Comparison of ENCODE assay signal across 34 cellular contexts in the genomic region with DNA sequence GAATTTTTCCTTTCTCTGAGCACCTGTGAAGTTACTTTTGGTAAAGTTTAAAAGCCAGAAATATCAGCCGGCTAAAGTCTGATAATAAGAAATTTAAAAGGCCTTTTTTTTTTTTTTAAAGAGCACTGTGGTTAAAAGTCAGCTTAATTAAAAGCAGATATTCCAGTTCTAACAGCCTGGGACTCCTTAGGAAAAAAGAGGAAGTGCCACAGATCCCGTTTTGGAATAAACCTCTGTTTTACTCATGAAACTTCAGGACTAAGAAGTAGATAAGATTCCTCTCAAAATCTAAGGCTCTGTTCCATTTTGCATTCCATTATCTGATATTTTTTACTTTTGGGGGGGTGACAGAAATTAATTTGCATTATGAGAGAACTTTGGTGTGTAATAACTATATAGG.
"Had no signal": no experiment of that assay in that cellular context is flagged by ENCODE, and none has a peak within 500 bp of the region (broad histone marks: within the 10 kb centered on the region; RNA-seq: fewer than 3 reads in every experiment).

No MANE protein-coding gene starts in this region.

- H3K9me3 ChIP-seq: esophagus muscularis mucosa, gastrocnemius medialis, heart left ventricle had no signal

- H3K27me3 ChIP-seq: brain microvascular endothelial cell, esophagus muscularis mucosa, foreskin keratinocyte, gastrocnemius medialis had no signal

- H3K4me1 ChIP-seq: esophagus muscularis mucosa, foreskin keratinocyte, gastrocnemius medialis had no signal

- H3K4me3 Mint-ChIP-seq: activated CD4-positive, alpha-beta memory T cell treated with anti-CD3 and anti-CD28 coated beads, Interleukin-2, amount 10 ng/mL, durations not matched to agents 7 days and 5 days; activated CD4-positive, alpha-beta T cell treated with anti-CD3 and anti-CD28 coated beads, Interleukin-2, amount 10 ng/mL, durations not matched to agents 7 days and 5 days; activated naive CD4-positive, alpha-beta T cell treated with anti-CD3 and anti-CD28 coated beads for 36 hours; activated naive CD8-positive, alpha-beta T cell treated with anti-CD3 and anti-CD28 coated beads, Interleukin-2, amount 10 ng/mL, durations not matched to agents 7 days and 5 days; activated T-cell treated with anti-CD3 and anti-CD28 coated beads, Interleukin-2, amount 50 U/mL, for 4 hours; activated T-helper 1 cell treated with anti-CD3 and anti-CD28 coated beads, Interleukin-12 subunit alpha, Interleukin-12 subunit beta, Interleukin-2, Interleukin-4 antibody, amounts not matched to agents 30 ng/mL and 10 ng/mL and 1 ng/mL, durations not matched to agents 14 hours and 24 hours and 36 hours; central memory CD8-positive, alpha-beta T cell; effector memory CD8-positive, alpha-beta T cell; T-helper 17 cell; T-helper 2 cell treated with Interferon-gamma antibody and Interleukin-4, amounts not matched to agents 5 μg/mL and 100 μg/mL, for 36 hours; WTC11 had no signal

- H3K27ac ChIP-seq: brain microvascular endothelial cell, esophagus muscularis mucosa, foreskin keratinocyte, gastrocnemius medialis, heart left ventricle, VCaP had no signal

- H3K27me3 Mint-ChIP-seq: activated CD4-positive, alpha-beta memory T cell treated with anti-CD3 and anti-CD28 coated beads, Interleukin-2, amount 10 ng/mL, durations not matched to agents 7 days and 5 days; activated CD4-positive, alpha-beta T cell treated with anti-CD3 and anti-CD28 coated beads, Interleukin-2, amount 10 ng/mL, durations not matched to agents 7 days and 5 days; activated naive CD8-positive, alpha-beta T cell treated with anti-CD3 and anti-CD28 coated beads, Interleukin-2, amount 10 ng/mL, durations not matched to agents 7 days and 5 days; central memory CD8-positive, alpha-beta T cell; effector memory CD8-positive, alpha-beta T cell; T-helper 17 cell had no signal

- H3K9me3 Mint-ChIP-seq: activated CD4-positive, alpha-beta memory T cell treated with anti-CD3 and anti-CD28 coated beads, Interleukin-2, amount 10 ng/mL, durations not matched to agents 7 days and 5 days; activated naive CD4-positive, alpha-beta T cell treated with anti-CD3 and anti-CD28 coated beads for 36 hours; activated naive CD4-positive, alpha-beta T cell treated with anti-CD3 and anti-CD28 coated beads, Interleukin-2, amount 50 U/mL, for 72 hours; activated naive CD8-positive, alpha-beta T cell treated with anti-CD3 and anti-CD28 coated beads, Interleukin-2, amount 10 ng/mL, durations not matched to agents 7 days and 5 days; activated T-cell treated with anti-CD3 and anti-CD28 coated beads, Interleukin-2, amount 50 U/mL, for 4 hours; central memory CD8-positive, alpha-beta T cell; effector memory CD8-positive, alpha-beta T cell had no signal

- H3K4me3 ChIP-seq: esophagus muscularis mucosa, gastrocnemius medialis, heart left ventricle had no signal

- FAIRE-seq: bronchial epithelial cell had no signal

- DNase-seq: activated CD4-positive, alpha-beta memory T cell treated with anti-CD3 and anti-CD28 coated beads, Interleukin-2, amount 10 ng/mL, durations not matched to agents 7 days and 5 days; activated CD4-positive, alpha-beta T cell treated with anti-CD3 and anti-CD28 coated beads for 1 hour; activated CD4-positive, alpha-beta T cell treated with anti-CD3 and anti-CD28 coated beads for 4 hours; activated CD4-positive, alpha-beta T cell treated with anti-CD3 and anti-CD28 coated beads, Interleukin-2, amount 10 ng/mL, durations not matched to agents 7 days and 5 days; activated CD4-positive, alpha-beta T cell treated with anti-CD3 and anti-CD28 coated beads, Interleukin-2, amount 50 U/mL, for 4 hours; activated CD8-positive, alpha-beta memory T cell treated with anti-CD3 and anti-CD28 coated beads for 24 hours; activated effector memory CD4-positive, alpha-beta T cell treated with anti-CD3 and anti-CD28 coated beads, Interleukin-2, amount 50 U/mL, for 16 hours; activated naive CD4-positive, alpha-beta T cell treated with anti-CD3 and anti-CD28 coated beads for 36 hours; activated naive CD8-positive, alpha-beta T cell treated with anti-CD3 and anti-CD28 coated beads, Interleukin-2, amount 10 ng/mL, durations not matched to agents 7 days and 5 days; activated T-cell treated with anti-CD3 and anti-CD28 coated beads, Interleukin-2, amount 50 U/mL, for 4 hours; amniotic stem cell; anterior cingulate cortex; brain microvascular endothelial cell; cortex of kidney; dermis blood vessel endothelial cell; effector CD4-positive, alpha-beta T cell; effector memory CD8-positive, alpha-beta T cell; erythroblast; foreskin keratinocyte; gastrocnemius medialis; glutamatergic neuron; heart left ventricle; hypothalamus; T-helper 17 cell; T1000 had no signal

- H3K4me1 Mint-ChIP-seq: activated CD4-positive, alpha-beta memory T cell treated with anti-CD3 and anti-CD28 coated beads, Interleukin-2, amount 10 ng/mL, durations not matched to agents 7 days and 5 days; activated CD4-positive, alpha-beta T cell treated with anti-CD3 and anti-CD28 coated beads, Interleukin-2, amount 10 ng/mL, durations not matched to agents 7 days and 5 days; activated naive CD8-positive, alpha-beta T cell treated with anti-CD3 and anti-CD28 coated beads, Interleukin-2, amount 10 ng/mL, durations not matched to agents 7 days and 5 days; central memory CD8-positive, alpha-beta T cell had no signal

- H3K36me3 ChIP-seq: brain microvascular endothelial cell, esophagus muscularis mucosa, gastrocnemius medialis had no signal

- H3K27ac Mint-ChIP-seq: activated CD4-positive, alpha-beta memory T cell treated with anti-CD3 and anti-CD28 coated beads, Interleukin-2, amount 10 ng/mL, durations not matched to agents 7 days and 5 days; activated CD4-positive, alpha-beta T cell treated with anti-CD3 and anti-CD28 coated beads, Interleukin-2, amount 10 ng/mL, durations not matched to agents 7 days and 5 days; activated naive CD4-positive, alpha-beta T cell treated with anti-CD3 and anti-CD28 coated beads for 36 hours; activated naive CD4-positive, alpha-beta T cell treated with anti-CD3 and anti-CD28 coated beads, Interleukin-2, amount 50 U/mL, for 72 hours; activated naive CD8-positive, alpha-beta T cell treated with anti-CD3 and anti-CD28 coated beads, Interleukin-2, amount 10 ng/mL, durations not matched to agents 7 days and 5 days; activated T-helper 1 cell treated with anti-CD3 and anti-CD28 coated beads, Interleukin-12 subunit alpha, Interleukin-12 subunit beta, Interleukin-2, Interleukin-4 antibody, amounts not matched to agents 30 ng/mL and 10 ng/mL and 1 ng/mL, durations not matched to agents 14 hours and 24 hours and 36 hours; activated T-helper 2 cell treated with anti-CD3 and anti-CD28 coated beads, Interferon-gamma antibody, Interleukin-2, Interleukin-4, amounts not matched to agents 10 μg/mL and 5 μg/mL and 100 μg/mL, durations not matched to agents 14 hours and 24 hours and 36 hours; effector memory CD8-positive, alpha-beta T cell; T-helper 17 cell; T-helper 2 cell treated with Interferon-gamma antibody and Interleukin-4, amounts not matched to agents 5 μg/mL and 100 μg/mL, for 36 hours; WTC11 had no signal

- ATAC-seq: activated naive CD4-positive, alpha-beta T cell treated with anti-CD3 and anti-CD28 coated beads, Interleukin-2, amount 50 U/mL, for 72 hours; activated T-cell treated with anti-CD3 and anti-CD28 coated beads, Interleukin-2, amount 50 U/mL, for 4 hours; effector memory CD8-positive, alpha-beta T cell; foreskin keratinocyte; gastrocnemius medialis; heart left ventricle; T-helper 17 cell; WTC11 had no signal
